In the genomic region with DNA sequence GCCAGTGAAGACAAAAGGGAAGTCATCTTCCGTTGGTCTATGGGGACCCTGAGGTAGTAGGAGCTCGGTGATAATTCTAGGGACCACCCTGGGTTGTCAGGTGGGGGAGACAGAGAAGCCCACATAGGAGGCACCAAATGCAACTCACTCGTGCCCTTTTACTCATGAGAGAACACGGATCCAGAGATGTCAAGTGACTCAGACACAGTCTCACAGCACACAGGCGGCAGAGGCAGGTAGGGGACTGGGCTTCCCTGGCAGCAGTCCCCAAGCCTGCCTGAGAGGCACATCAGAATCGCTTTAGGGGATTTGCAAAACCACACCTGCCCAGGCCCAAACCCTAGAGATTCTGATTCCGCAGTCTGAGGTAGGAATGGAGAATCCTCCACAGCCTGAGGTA, we compare ENCODE assay signal across 17 cellular contexts. TPM values are rescaled to one million over a fixed set of nuclear protein-coding genes. Genes with fewer than 3 reads are reported as not detected.
DNase-seq lines count a peak whose midpoint lies in the region; ATAC-seq and TF ChIP-seq lines count a peak whose summit lies in the region.
"Had no signal": no experiment of that assay in that cellular context is flagged by ENCODE, and none has a peak within 500 bp of the region (broad histone marks: within the 10 kb centered on the region; RNA-seq: fewer than 3 reads in every experiment).

No MANE protein-coding gene starts in this region.

- no peak for ATAC-seq in T-helper 17 cell
- no peak for ATAC-seq in effector memory CD8-positive, alpha-beta T cell (replicated peaks)
- ATAC-seq in stimulated activated naive CD8-positive, alpha-beta T cell treated with anti-CD3 and anti-CD28 coated beads, Interleukin-15, amount 100 ng/mL, for 72 hours = no peak
- no peak for ATAC-seq in HG02970 (IDR thresholded peaks at IDR 0.05; ENCODE audit: low FRiP score, unreplicated experiment)
- ATAC-seq: activated CD4-positive, CD25-positive, alpha-beta regulatory T cell treated with anti-CD3 and anti-CD28 coated beads, Interleukin-2, amount 50 U/mL, for 24 hours; left colon; right cardiac atrium had no signal

- intact Hi-C loops in stomach (cut with DNase I; ENCODE audit: low total_unique reads) = no loop called here
- intact Hi-C loops in testis (cut with DNase I; ENCODE audit: low total_unique reads) = no loop called here

- H3K4me1 Mint-ChIP-seq in activated naive CD4-positive, alpha-beta T cell treated with anti-CD3 and anti-CD28 coated beads, Interleukin-2, amount 10 ng/mL, durations not matched to agents 7 days and 5 days = peaks cover 87% of the 10 kb centered on the region
- H3K4me1 Mint-ChIP-seq in T-helper 17 cell = peaks cover 42% of the 10 kb centered on the region
- H3K4me1 Mint-ChIP-seq in effector memory CD8-positive, alpha-beta T cell (ENCODE audit: low read depth in 2 of 2) = peaks cover 66 to 73% of the 10 kb centered on the region in 2 donors
- peaks cover 75% of the 10 kb centered on the region for H3K4me1 Mint-ChIP-seq in stimulated activated naive CD8-positive, alpha-beta T cell treated with anti-CD3 and anti-CD28 coated beads, Interleukin-15, amount 100 ng/mL, for 72 hours
- H3K4me1 Mint-ChIP-seq: mesothelial cell of epicardium had no signal

- H3K4me1 ChIP-seq in stomach = no peaks in the 10 kb centered on the region
- H3K4me1 ChIP-seq in testis = no peaks in the 10 kb centered on the region
- H3K4me1 ChIP-seq: colonic mucosa had no signal

- TF ChIP-seq CTCF in stomach (IDR thresholded peaks at IDR 0.05) = no peak
- TF ChIP-seq CTCF in testis (IDR thresholded peaks at IDR 0.05) = no peak

- H3K27me3 ChIP-seq in stomach = peaks cover 0 to 60% (median 0%) of the 10 kb centered on the region in 3 donors
- H3K27me3 ChIP-seq in testis = no peaks in the 10 kb centered on the region
- H3K27me3 ChIP-seq: colonic mucosa, MG63 had no signal

- peaks cover 70% of the 10 kb centered on the region for H3K36me3 Mint-ChIP-seq in activated naive CD4-positive, alpha-beta T cell treated with anti-CD3 and anti-CD28 coated beads, Interleukin-2, amount 10 ng/mL, durations not matched to agents 7 days and 5 days
- H3K36me3 Mint-ChIP-seq in T-helper 17 cell (ENCODE audit: low read depth) = no peaks in the 10 kb centered on the region
- H3K36me3 Mint-ChIP-seq in effector memory CD8-positive, alpha-beta T cell (ENCODE audit: insufficient read depth) = peaks cover 28% of the 10 kb centered on the region
- H3K36me3 Mint-ChIP-seq: mesothelial cell of epicardium had no signal

- no peaks in the 10 kb centered on the region for H3K9me3 ChIP-seq in T-helper 17 cell (ENCODE audit: control insufficient read depth, low read length, poor library complexity, severe bottlenecking)
- no peaks in the 10 kb centered on the region for H3K9me3 ChIP-seq in stomach
- no peaks in the 10 kb centered on the region for H3K9me3 ChIP-seq in testis
- H3K9me3 ChIP-seq: colonic mucosa, MG63 had no signal

- 74 to 83% (median 81%) methylated on average over 6 to 7 of the region's 7 CpGs for WGBS in stomach, 5 donors
- WGBS in testis, 2 donors = 85 to 92% methylated on average over 6 to 7 of the region's 7 CpGs

- no peak for TF ChIP-seq POLR2A in stomach (IDR thresholded peaks at IDR 0.05)
- TF ChIP-seq POLR2A in testis (IDR thresholded peaks at IDR 0.05) = no peak

- no peaks in the 10 kb centered on the region for H3K36me3 ChIP-seq in stomach
- H3K36me3 ChIP-seq in testis (ENCODE audit: low read depth, missing control alignments) = no peaks in the 10 kb centered on the region
- H3K36me3 ChIP-seq: colonic mucosa, MG63 had no signal

- no peaks in the 10 kb centered on the region for H3K27me3 Mint-ChIP-seq in activated naive CD4-positive, alpha-beta T cell treated with anti-CD3 and anti-CD28 coated beads, Interleukin-2, amount 10 ng/mL, durations not matched to agents 7 days and 5 days
- H3K27me3 Mint-ChIP-seq in T-helper 17 cell = no peaks in the 10 kb centered on the region
- no peaks in the 10 kb centered on the region for H3K27me3 Mint-ChIP-seq in effector memory CD8-positive, alpha-beta T cell
- H3K27me3 Mint-ChIP-seq in stimulated activated naive CD8-positive, alpha-beta T cell treated with anti-CD3 and anti-CD28 coated beads, Interleukin-15, amount 100 ng/mL, for 72 hours = no peaks in the 10 kb centered on the region

- H3K27ac ChIP-seq in stomach (no peak overlapping the region), testis (no peak overlapping the region)
- H3K27ac ChIP-seq: colonic mucosa had no signal

- H3K9me3 Mint-ChIP-seq in activated naive CD4-positive, alpha-beta T cell treated with anti-CD3 and anti-CD28 coated beads, Interleukin-2, amount 10 ng/mL, durations not matched to agents 7 days and 5 days = no peaks in the 10 kb centered on the region
- H3K9me3 Mint-ChIP-seq in effector memory CD8-positive, alpha-beta T cell = no peaks in the 10 kb centered on the region
- H3K9me3 Mint-ChIP-seq in stimulated activated naive CD8-positive, alpha-beta T cell treated with anti-CD3 and anti-CD28 coated beads, Interleukin-15, amount 100 ng/mL, for 72 hours = no peaks in the 10 kb centered on the region
- H3K9me3 Mint-ChIP-seq: mesothelial cell of epicardium had no signal

- no peak overlapping the region for H3K4me3 ChIP-seq in stomach
- no peak overlapping the region for H3K4me3 ChIP-seq in testis
- H3K4me3 ChIP-seq: colonic mucosa, MG63 had no signal

- no peak for TF ChIP-seq EP300 in stomach (IDR thresholded peaks at IDR 0.05)

- peak overlapping the region; percentile 96 for H3K4me3 Mint-ChIP-seq in activated naive CD4-positive, alpha-beta T cell treated with anti-CD3 and anti-CD28 coated beads, Interleukin-2, amount 10 ng/mL, durations not matched to agents 7 days and 5 days
- peak overlapping the region; percentile 28 for H3K4me3 Mint-ChIP-seq in T-helper 17 cell
- peak overlapping the region; percentile 85 to 86 for H3K4me3 Mint-ChIP-seq in effector memory CD8-positive, alpha-beta T cell
- peak overlapping the region; percentile 78 to 90 for H3K4me3 Mint-ChIP-seq in stimulated activated naive CD8-positive, alpha-beta T cell treated with anti-CD3 and anti-CD28 coated beads, Interleukin-15, amount 100 ng/mL, for 72 hours
- H3K4me3 Mint-ChIP-seq: mesothelial cell of epicardium had no signal

- no peak for DNase-seq in activated naive CD4-positive, alpha-beta T cell treated with anti-CD3 and anti-CD28 coated beads, Interleukin-2, amount 10 ng/mL, durations not matched to agents 7 days and 5 days
- DNase-seq in activated naive CD4-positive, alpha-beta T cell (lab: John Stamatoyannopoulos, UW) = no peak
- DNase-seq in T-helper 17 cell (no peak), stomach (no peak), testis (no peak)
- no peak for DNase-seq in effector memory CD8-positive, alpha-beta T cell
- no peak for DNase-seq in stimulated activated naive CD8-positive, alpha-beta T cell treated with anti-CD3 and anti-CD28 coated beads, Interleukin-15, amount 100 ng/mL, for 72 hours
- DNase-seq: colonic mucosa, foreskin melanocyte, left colon, MG63, NCI-H1694 treated with DMSO at 0.1 percent for 48 hours, right cardiac atrium, Right ventricle myocardium superior had no signal

- CTCF ChIA-PET in activated naive CD4-positive, alpha-beta T cell treated with anti-CD3 and anti-CD28 coated beads, Interleukin-2, amount 10 ng/mL, durations not matched to agents 7 days and 5 days (lab: Charles Lee) = interaction anchor here (1.5 to 9.2 kb wide), 4 partner anchors 9 to 139 kb away, joined by 4 to 190 read pairs (median 30); no protein-coding TSS in a partner anchor

- peak overlapping the region; percentile 74 for H3K27ac Mint-ChIP-seq in activated naive CD4-positive, alpha-beta T cell treated with anti-CD3 and anti-CD28 coated beads, Interleukin-2, amount 10 ng/mL, durations not matched to agents 7 days and 5 days
- peak overlapping the region; percentile 95 for H3K27ac Mint-ChIP-seq in T-helper 17 cell
- H3K27ac Mint-ChIP-seq in effector memory CD8-positive, alpha-beta T cell = peak overlapping the region; percentile 72 to 81
- peak overlapping the region; percentile 92 to 99 for H3K27ac Mint-ChIP-seq in stimulated activated naive CD8-positive, alpha-beta T cell treated with anti-CD3 and anti-CD28 coated beads, Interleukin-15, amount 100 ng/mL, for 72 hours
- H3K27ac Mint-ChIP-seq: mesothelial cell of epicardium had no signal

RNA-seq across cellular contexts. Expression of a gene that starts 31.3 kb away (rescaled TPM):
- total RNA-seq in T-helper 17 cell (100 to 1,000 TPM; 186 to 243 TPM), stomach (1 to 10 TPM in 3 of 5 donors, under 1 TPM in 1, not detected in 1; 0.29 to 6.1 (median 3.2) TPM), testis (1 to 10 TPM; 5.7 to 6.4 TPM)
- polyA plus RNA-seq in stomach (1 to 10 TPM; 1.5 to 4.0 (median 2.6) TPM), testis (ENCODE audit: insufficient read depth, low read depth, low replicate concordance) (5.1 TPM)

Comparison
In these comparisons a context has a peak if more than half of its experiments do, and no peak if none do; other contexts are left out.
1. H3K4me3 Mint-ChIP-seq: peak in every context shown above with its lines; median percentile 96 in activated naive CD4-positive, alpha-beta T cell treated with anti-CD3 and anti-CD28 coated beads, Interleukin-2, amount 10 ng/mL, durations not matched to agents 7 days and 5 days; 86 in effector memory CD8-positive, alpha-beta T cell; 84 in stimulated activated naive CD8-positive, alpha-beta T cell treated with anti-CD3 and anti-CD28 coated beads, Interleukin-15, amount 100 ng/mL, for 72 hours; 28 in T-helper 17 cell.
2. RNA of a gene that starts 31.3 kb away (total RNA-seq): 186 to 243 TPM in T-helper 17 cell; 5.7 to 6.4 TPM in testis and 0.29 to 6.1 TPM in stomach; every median in the first group is over 10 times any median in the second.
3. Peak in every context shown above with its lines, with median percentiles within 50 percentile points of each other: H3K27ac Mint-ChIP-seq.